In the genomic region with DNA sequence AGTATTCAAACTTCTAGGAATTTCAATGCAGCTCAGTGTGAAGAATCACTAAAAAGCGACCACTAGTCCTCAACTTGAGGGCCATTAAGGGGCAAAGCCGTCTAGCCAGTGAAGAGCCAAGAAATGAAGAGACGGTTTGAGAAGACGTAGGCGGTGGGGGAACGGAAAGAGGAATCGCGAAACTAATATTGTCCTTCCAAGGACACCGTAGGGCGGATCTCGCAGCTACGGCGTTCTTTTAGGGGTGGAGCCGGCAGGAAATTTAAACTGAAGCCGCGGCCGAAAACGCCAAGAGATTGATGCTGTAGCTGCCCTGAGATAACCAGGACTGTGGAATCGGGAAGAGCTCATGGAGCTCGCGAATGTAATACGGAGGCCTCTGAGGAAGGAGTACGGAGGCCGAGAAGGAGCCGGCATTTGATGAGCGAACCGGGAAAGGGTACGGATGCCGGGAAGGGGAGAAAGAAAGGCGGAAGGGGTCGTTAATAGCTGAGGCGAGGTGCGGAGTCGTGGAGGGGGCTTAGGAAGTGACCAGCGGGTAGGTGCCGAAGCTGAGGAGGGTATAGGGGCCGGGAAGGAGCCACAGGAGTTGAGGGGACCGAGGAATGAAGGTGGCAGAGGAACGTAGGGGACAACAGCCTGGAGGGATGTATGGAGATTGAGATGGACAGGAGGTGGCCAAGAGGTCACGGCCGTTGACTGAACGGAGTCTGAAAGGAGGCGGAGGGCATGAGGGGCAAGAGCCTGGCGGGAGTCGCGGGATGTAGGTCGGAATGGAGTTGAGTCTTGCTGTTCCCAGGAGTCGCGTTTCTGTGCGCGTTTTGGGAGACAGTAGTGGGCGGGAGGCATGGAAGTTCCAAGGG, we compare ENCODE assay signal across 1 cellular context.
TF ChIP-seq lines count a peak whose summit lies in the region.

A gene with protein sequence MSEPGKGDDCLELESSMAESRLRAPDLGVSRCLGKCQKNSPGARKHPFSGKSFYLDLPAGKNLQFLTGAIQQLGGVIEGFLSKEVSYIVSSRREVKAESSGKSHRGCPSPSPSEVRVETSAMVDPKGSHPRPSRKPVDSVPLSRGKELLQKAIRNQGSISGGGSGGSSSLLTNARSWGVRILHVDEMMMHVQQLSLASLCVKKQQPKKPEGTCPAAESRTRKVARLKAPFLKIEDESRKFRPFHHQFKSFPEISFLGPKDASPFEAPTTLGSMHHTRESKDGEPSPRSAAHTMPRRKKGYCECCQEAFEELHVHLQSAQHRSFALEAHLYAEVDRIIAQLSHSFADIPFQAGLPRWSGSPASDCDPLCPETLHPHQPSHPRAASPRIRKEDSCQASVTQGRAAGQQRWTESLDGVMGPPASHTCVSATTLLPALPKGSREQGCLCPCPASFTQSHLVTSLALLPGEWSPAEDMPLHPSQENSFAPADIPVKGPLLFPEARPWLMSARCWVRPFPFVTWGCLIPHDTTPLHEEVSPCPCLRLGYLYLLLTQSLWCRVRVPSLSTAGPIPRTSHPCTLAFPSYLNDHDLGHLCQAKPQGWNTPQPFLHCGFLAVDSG (plus strand): TSS at position 265 of the 863 bp plus-strand sequence. CDS start 156 bp downstream, at position 421.

TF ChIP-seq in HepG2, 621 proteins besides CTCF, POLR2A, EP300 and RAD21 (continued from another document and continues in another):
- TF ChIP-seq, protein P1, sequence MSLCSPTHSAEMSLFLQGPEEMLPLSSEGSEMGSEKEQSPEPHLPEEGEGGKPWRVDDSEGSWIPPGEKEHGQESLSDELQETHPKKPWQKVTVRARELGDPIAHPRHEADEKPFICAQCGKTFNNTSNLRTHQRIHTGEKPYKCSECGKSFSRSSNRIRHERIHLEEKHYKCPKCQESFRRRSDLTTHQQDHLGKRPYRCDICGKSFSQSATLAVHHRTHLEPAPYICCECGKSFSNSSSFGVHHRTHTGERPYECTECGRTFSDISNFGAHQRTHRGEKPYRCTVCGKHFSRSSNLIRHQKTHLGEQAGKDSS (CRISPR knock-in tag; IDR thresholded peaks at IDR 0.05; ENCODE audit: borderline replicate concordance, low read depth), result peak; percentile 73; the same call in 1 of the 2 replicates
- TF ChIP-seq HDAC1 (CRISPR knock-in tag; IDR thresholded peaks at IDR 0.05), result peak; percentile 98
- TF ChIP-seq TOPORS (CRISPR knock-in tag; IDR thresholded peaks at IDR 0.05), result peak; percentile 85; the same call in 1 of the 2 replicates
- peak; percentile 74; the same call in 1 of the 2 replicates for TF ChIP-seq ZFP36L1 (CRISPR knock-in tag; IDR thresholded peaks at IDR 0.05)
- TF ChIP-seq, protein P2, sequence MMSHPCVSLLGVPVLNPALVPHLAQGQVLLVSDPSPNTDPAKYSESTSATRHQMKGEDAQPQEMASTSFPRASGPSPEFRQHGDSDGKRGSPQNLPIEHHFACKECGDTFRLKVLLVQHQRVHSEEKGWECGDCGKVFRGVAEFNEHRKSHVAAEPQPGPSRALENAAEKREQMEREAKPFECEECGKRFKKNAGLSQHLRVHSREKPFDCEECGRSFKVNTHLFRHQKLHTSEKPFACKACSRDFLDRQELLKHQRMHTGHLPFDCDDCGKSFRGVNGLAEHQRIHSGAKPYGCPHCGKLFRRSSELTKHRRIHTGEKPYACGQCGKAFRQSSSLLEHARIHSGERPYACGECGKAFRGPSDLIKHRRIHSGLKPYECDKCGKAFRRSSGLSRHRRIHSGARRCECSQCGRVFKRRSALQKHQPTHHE (CRISPR knock-in tag; IDR thresholded peaks at IDR 0.05; ENCODE audit: borderline replicate concordance), result peak; percentile 89; the same call in 1 of the 2 replicates
- TF ChIP-seq ZNF75D (CRISPR knock-in tag; IDR thresholded peaks at IDR 0.05; ENCODE audit: borderline replicate concordance), result no peak
- TF ChIP-seq ZNF619 (CRISPR knock-in tag; IDR thresholded peaks at IDR 0.05), result peak; percentile 64; the same call in 1 of the 2 replicates
- no peak; the same call in 1 of the 2 replicates for TF ChIP-seq TOE1 (CRISPR knock-in tag; IDR thresholded peaks at IDR 0.05)
- peak; percentile 68 for TF ChIP-seq ZBTB7B (CRISPR knock-in tag; IDR thresholded peaks at IDR 0.05)
- TF ChIP-seq, protein P3, sequence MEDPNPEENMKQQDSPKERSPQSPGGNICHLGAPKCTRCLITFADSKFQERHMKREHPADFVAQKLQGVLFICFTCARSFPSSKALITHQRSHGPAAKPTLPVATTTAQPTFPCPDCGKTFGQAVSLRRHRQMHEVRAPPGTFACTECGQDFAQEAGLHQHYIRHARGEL (CRISPR knock-in tag; IDR thresholded peaks at IDR 0.05), result peak; percentile 82; the same call in 1 of the 2 replicates
- 0 out of 2 replicates have a peak, but pooled peaks have one; percentile 8 for TF ChIP-seq TBX3 (IDR thresholded peaks at IDR 0.05; ENCODE audit: borderline replicate concordance)
- TF ChIP-seq, protein P4, sequence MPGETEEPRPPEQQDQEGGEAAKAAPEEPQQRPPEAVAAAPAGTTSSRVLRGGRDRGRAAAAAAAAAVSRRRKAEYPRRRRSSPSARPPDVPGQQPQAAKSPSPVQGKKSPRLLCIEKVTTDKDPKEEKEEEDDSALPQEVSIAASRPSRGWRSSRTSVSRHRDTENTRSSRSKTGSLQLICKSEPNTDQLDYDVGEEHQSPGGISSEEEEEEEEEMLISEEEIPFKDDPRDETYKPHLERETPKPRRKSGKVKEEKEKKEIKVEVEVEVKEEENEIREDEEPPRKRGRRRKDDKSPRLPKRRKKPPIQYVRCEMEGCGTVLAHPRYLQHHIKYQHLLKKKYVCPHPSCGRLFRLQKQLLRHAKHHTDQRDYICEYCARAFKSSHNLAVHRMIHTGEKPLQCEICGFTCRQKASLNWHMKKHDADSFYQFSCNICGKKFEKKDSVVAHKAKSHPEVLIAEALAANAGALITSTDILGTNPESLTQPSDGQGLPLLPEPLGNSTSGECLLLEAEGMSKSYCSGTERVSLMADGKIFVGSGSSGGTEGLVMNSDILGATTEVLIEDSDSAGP (CRISPR knock-in tag; IDR thresholded peaks at IDR 0.05; ENCODE audit: borderline replicate concordance), result peak; percentile 82; the same call in 1 of the 2 replicates
- no peak for TF ChIP-seq NAIF1 (CRISPR knock-in tag; IDR thresholded peaks at IDR 0.05; ENCODE audit: borderline replicate concordance)
- peak; percentile 88; the same call in 1 of the 2 replicates for TF ChIP-seq CBX5 (CRISPR knock-in tag; IDR thresholded peaks at IDR 0.05; ENCODE audit: borderline replicate concordance)
- TF ChIP-seq, protein P5, sequence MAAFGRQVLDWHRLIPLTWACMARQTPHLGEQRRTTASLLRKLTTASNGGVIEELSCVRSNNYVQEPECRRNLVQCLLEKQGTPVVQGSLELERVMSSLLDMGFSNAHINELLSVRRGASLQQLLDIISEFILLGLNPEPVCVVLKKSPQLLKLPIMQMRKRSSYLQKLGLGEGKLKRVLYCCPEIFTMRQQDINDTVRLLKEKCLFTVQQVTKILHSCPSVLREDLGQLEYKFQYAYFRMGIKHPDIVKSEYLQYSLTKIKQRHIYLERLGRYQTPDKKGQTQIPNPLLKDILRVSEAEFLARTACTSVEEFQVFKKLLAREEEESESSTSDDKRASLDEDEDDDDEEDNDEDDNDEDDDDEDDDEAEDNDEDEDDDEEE (CRISPR knock-in tag; IDR thresholded peaks at IDR 0.05), result no peak
- TF ChIP-seq ZNF83 (CRISPR knock-in tag; IDR thresholded peaks at IDR 0.05; ENCODE audit: borderline replicate concordance), result 0 out of 2 replicates have a peak, but pooled peaks have one; percentile 28
- TF ChIP-seq, protein P6, sequence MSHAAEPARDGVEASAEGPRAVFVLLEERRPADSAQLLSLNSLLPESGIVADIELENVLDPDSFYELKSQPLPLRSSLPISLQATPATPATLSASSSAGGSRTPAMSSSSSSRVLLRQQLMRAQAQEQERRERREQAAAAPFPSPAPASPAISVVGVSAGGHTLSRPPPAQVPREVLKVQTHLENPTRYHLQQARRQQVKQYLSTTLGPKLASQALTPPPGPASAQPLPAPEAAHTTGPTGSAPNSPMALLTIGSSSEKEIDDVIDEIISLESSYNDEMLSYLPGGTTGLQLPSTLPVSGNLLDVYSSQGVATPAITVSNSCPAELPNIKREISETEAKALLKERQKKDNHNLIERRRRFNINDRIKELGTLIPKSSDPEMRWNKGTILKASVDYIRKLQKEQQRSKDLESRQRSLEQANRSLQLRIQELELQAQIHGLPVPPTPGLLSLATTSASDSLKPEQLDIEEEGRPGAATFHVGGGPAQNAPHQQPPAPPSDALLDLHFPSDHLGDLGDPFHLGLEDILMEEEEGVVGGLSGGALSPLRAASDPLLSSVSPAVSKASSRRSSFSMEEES (CRISPR knock-in tag; IDR thresholded peaks at IDR 0.05), result no peak
- TF ChIP-seq ZNF333 (CRISPR knock-in tag; IDR thresholded peaks at IDR 0.05; ENCODE audit: borderline replicate concordance), result peak; percentile 97
- TF ChIP-seq U2AF2 (IDR thresholded peaks at IDR 0.05; ENCODE audit: low read depth, low read length), result no peak
- peak; percentile 29 for TF ChIP-seq TEAD3 (CRISPR knock-in tag; optimal IDR thresholded peaks at IDR 0.05; ENCODE audit: borderline replicate concordance)
- TF ChIP-seq ZFYVE20 (CRISPR knock-in tag; IDR thresholded peaks at IDR 0.05; ENCODE audit: borderline replicate concordance, low read depth), result no peak
- TF ChIP-seq, protein P7, sequence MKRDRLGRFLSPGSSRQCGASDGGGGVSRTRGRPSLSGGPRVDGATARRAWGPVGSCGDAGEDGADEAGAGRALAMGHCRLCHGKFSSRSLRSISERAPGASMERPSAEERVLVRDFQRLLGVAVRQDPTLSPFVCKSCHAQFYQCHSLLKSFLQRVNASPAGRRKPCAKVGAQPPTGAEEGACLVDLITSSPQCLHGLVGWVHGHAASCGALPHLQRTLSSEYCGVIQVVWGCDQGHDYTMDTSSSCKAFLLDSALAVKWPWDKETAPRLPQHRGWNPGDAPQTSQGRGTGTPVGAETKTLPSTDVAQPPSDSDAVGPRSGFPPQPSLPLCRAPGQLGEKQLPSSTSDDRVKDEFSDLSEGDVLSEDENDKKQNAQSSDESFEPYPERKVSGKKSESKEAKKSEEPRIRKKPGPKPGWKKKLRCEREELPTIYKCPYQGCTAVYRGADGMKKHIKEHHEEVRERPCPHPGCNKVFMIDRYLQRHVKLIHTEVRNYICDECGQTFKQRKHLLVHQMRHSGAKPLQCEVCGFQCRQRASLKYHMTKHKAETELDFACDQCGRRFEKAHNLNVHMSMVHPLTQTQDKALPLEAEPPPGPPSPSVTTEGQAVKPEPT (CRISPR knock-in tag; IDR thresholded peaks at IDR 0.05; ENCODE audit: low read depth), result peak; percentile 89
- 0 out of 2 replicates have a peak, but pooled peaks have one; percentile 46 for TF ChIP-seq ZNF20 (CRISPR knock-in tag; IDR thresholded peaks at IDR 0.05)
- no peak for TF ChIP-seq ZNF709 (CRISPR knock-in tag; IDR thresholded peaks at IDR 0.05)
- TF ChIP-seq, protein P8, sequence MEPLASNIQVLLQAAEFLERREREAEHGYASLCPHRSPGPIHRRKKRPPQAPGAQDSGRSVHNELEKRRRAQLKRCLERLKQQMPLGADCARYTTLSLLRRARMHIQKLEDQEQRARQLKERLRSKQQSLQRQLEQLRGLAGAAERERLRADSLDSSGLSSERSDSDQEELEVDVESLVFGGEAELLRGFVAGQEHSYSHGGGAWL (CRISPR knock-in tag; IDR thresholded peaks at IDR 0.05), result 0 out of 2 replicates have a peak, but pooled peaks have one; percentile 45
- TF ChIP-seq HNRNPLL (IDR thresholded peaks at IDR 0.05; ENCODE audit: low read depth, low read length, poor library complexity, severe bottlenecking), result no peak
- peak; percentile 50; the same call in 1 of the 2 replicates for TF ChIP-seq ZNF274 (CRISPR knock-in tag; IDR thresholded peaks at IDR 0.05)
- TF ChIP-seq SKI (IDR thresholded peaks at IDR 0.05; ENCODE audit: partially characterized antibody), result peak; percentile 7
- TF ChIP-seq, protein P9, sequence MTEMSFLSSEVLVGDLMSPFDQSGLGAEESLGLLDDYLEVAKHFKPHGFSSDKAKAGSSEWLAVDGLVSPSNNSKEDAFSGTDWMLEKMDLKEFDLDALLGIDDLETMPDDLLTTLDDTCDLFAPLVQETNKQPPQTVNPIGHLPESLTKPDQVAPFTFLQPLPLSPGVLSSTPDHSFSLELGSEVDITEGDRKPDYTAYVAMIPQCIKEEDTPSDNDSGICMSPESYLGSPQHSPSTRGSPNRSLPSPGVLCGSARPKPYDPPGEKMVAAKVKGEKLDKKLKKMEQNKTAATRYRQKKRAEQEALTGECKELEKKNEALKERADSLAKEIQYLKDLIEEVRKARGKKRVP (CRISPR knock-in tag; IDR thresholded peaks at IDR 0.05), result peak in 1 of 2 experiments; percentile 62; a peak in 1 of 4 replicates
- no peak for TF ChIP-seq HOXA7 (CRISPR knock-in tag; IDR thresholded peaks at IDR 0.05)
- peak; percentile 90 for TF ChIP-seq SP5 (CRISPR knock-in tag; IDR thresholded peaks at IDR 0.05; ENCODE audit: borderline replicate concordance, low read depth)
- TF ChIP-seq, protein P10, sequence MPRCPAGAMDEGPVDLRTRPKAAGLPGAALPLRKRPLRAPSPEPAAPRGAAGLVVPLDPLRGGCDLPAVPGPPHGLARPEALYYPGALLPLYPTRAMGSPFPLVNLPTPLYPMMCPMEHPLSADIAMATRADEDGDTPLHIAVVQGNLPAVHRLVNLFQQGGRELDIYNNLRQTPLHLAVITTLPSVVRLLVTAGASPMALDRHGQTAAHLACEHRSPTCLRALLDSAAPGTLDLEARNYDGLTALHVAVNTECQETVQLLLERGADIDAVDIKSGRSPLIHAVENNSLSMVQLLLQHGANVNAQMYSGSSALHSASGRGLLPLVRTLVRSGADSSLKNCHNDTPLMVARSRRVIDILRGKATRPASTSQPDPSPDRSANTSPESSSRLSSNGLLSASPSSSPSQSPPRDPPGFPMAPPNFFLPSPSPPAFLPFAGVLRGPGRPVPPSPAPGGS (CRISPR knock-in tag; IDR thresholded peaks at IDR 0.05), result 0 out of 2 replicates have a peak, but pooled peaks have one; percentile 39
- no peak for TF ChIP-seq RFX5 (IDR thresholded peaks at IDR 0.05; ENCODE audit: low read depth, low read length)
- TF ChIP-seq KMT2A (CRISPR knock-in tag; IDR thresholded peaks at IDR 0.05), result peak; percentile 93
